In the genomic region with DNA sequence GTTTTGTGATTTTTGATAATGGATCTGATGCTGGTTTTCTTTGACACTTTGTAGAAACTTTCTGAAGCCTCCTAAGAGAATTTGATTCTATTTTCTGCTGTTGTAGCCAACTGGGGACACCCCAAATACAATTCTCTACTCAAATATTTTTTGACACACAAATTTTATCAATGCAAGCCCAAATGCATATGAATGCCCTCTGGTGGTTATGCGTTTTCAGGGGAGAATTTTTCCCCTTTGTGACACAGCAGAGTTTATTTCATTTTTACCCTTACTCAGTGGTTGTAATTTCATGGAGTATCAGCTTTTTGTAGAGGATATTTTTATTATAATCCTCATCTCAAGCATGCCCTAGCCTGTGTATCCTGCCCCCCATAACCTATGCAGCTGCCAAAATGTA, we compare ENCODE assay signal across 16 cellular contexts. TPM values are rescaled to one million over a fixed set of nuclear protein-coding genes. Genes with fewer than 3 reads are reported as not detected.
DNase-seq lines count a peak whose midpoint lies in the region; ATAC-seq and TF ChIP-seq lines count a peak whose summit lies in the region.
"Had no signal": no experiment of that assay in that cellular context is flagged by ENCODE, and none has a peak within 500 bp of the region (broad histone marks: within the 10 kb centered on the region; RNA-seq: fewer than 3 reads in every experiment).

No MANE protein-coding gene starts in this region.

- no peak for ATAC-seq in HG03139 (IDR thresholded peaks at IDR 0.05; ENCODE audit: unreplicated experiment)
- ATAC-seq: CD8-positive, alpha-beta T cell; T-helper 17 cell had no signal

- POLR2A ChIA-PET in AG04450 (lab: Yijun Ruan, JAX) = no interaction called here

- no peaks in the 10 kb centered on the region for H3K9me3 ChIP-seq in AG04450 (ENCODE audit: control insufficient read depth, insufficient read depth, low read length)
- H3K9me3 ChIP-seq: thyroid gland had no signal

- no peak overlapping the region for H3K27ac ChIP-seq in AG04450 (ENCODE audit: low read depth, low read length)
- H3K27ac ChIP-seq: thyroid gland had no signal

- H3K27me3 ChIP-seq in AG04450 (ENCODE audit: control insufficient read depth, insufficient read depth, low read length) = no peaks in the 10 kb centered on the region
- H3K27me3 ChIP-seq: thyroid gland had no signal

- H3K4me3 ChIP-seq in AG04450 (ENCODE audit: low read depth, low read length) = no peak overlapping the region
- H3K4me3 ChIP-seq in fibroblast of villous mesenchyme (ENCODE audit: low read depth, low read length) = no peak overlapping the region
- H3K4me3 ChIP-seq: thyroid gland had no signal

- TF ChIP-seq CTCF in AG04450 (IDR thresholded peaks at IDR 0.05; ENCODE audit: low read depth, low read length) (peak; percentile 45; the same call in 1 of the 2 replicates), fibroblast of villous mesenchyme (IDR thresholded peaks at IDR 0.05; ENCODE audit: insufficient read depth, low read depth, low read length) (peak; percentile 39)

- CTCF ChIA-PET in AG04450 (lab: Charles Lee) = interaction anchor here (0.6 to 2.2 kb wide), 4 partner anchors 133 to 426 kb away, joined by 3 to 12 read pairs (median 4); partner anchors contain the start of gene MAML2

- DNase-seq in AG04450 (ENCODE audit: low read depth, low spot score) (no peak), HCEC 1CT (peak; percentile 21), RPMI7951 (ENCODE audit: low read depth) (peak; percentile 12), fibroblast of villous mesenchyme (ENCODE audit: low read depth) (no peak), NCI-H2081 treated with DMSO at 0.1 percent for 48 hours (lab: John Stamatoyannopoulos, UW) (no peak), CD1c-positive myeloid dendritic cell (ENCODE audit: extremely low spot score) (no peak), NCI-H526 (lab: John Stamatoyannopoulos, UW) (no peak)
- DNase-seq: activated CD4-positive, alpha-beta memory T cell treated with anti-CD3 and anti-CD28 coated beads for 36 hours; activated naive CD8-positive, alpha-beta T cell treated with anti-CD3 and anti-CD28 coated beads, Interleukin-2, amount 10 ng/mL, durations not matched to agents 7 days and 5 days; CD8-positive, alpha-beta T cell; effector CD8-positive, alpha-beta T cell; MV-4-11; NCI-H526 treated with DMSO at 0.1 percent for 48 hours; T-helper 17 cell; thyroid gland had no signal

RNA-seq across cellular contexts. Expression of gene MTMR2, which starts 44.7 kb away (rescaled TPM):
- 34.8 and 43.3 TPM in 2 replicates for polyA plus RNA-seq in AG04450 (2011; rRNA removed)
- 30.6 and 50.5 TPM in 2 replicates for polyA minus RNA-seq in AG04450 (2011; rRNA and poly(A)+ RNA removed)
- 29.7 and 42.7 TPM in 2 replicates for total RNA-seq in RPMI7951 (2014; rRNA removed; shearing (Covaris generic))
- 49.3 and 53.5 TPM in 2 replicates for total RNA-seq in fibroblast of villous mesenchyme

Comparison
In these comparisons a context has a peak if more than half of its experiments do, and no peak if none do; other contexts are left out.
1. DNase-seq: peak in HCEC 1CT (single experiment) and RPMI7951 (single experiment); none in AG04450 (single experiment), fibroblast of villous mesenchyme (single experiment), NCI-H2081 treated with DMSO at 0.1 percent for 48 hours (single experiment), CD1c-positive myeloid dendritic cell (single experiment) and NCI-H526 (0 of 2).